ENCODE assay signal across 1 cellular context in the genomic region with DNA sequence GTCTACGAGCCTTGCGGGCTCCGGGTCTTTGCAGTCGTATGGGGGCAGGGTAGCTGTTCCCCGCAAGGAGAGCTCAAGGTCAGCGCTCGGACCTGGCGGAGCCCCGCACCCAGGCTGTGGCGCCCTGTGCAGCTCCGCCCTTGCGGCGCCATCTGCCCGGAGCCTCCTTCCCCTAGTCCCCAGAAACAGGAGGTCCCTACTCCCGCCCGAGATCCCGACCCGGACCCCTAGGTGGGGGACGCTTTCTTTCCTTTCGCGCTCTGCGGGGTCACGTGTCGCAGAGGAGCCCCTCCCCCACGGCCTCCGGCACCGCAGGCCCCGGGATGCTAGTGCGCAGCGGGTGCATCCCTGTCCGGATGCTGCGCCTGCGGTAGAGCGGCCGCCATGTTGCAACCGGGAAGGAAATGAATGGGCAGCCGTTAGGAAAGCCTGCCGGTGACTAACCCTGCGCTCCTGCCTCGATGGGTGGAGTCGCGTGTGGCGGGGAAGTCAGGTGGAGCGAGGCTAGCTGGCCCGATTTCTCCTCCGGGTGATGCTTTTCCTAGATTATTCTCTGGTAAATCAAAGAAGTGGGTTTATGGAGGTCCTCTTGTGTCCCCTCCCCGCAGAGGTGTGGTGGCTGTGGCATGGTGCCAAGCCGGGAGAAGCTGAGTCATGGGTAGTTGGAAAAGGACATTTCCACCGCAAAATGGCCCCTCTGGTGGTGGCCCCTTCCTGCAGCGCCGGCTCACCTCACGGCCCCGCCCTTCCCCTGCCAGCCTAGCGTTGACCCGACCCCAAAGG.
A peak's percentile ranks its signal among the peaks of the same experiment; 100 is the strongest.
TF ChIP-seq lines count a peak whose summit lies in the region.

No MANE protein-coding gene starts in this region.

TF ChIP-seq in HepG2, 621 proteins besides CTCF, POLR2A, EP300 and RAD21 (continued from another document and continues in another):
- TF ChIP-seq, protein P1, sequence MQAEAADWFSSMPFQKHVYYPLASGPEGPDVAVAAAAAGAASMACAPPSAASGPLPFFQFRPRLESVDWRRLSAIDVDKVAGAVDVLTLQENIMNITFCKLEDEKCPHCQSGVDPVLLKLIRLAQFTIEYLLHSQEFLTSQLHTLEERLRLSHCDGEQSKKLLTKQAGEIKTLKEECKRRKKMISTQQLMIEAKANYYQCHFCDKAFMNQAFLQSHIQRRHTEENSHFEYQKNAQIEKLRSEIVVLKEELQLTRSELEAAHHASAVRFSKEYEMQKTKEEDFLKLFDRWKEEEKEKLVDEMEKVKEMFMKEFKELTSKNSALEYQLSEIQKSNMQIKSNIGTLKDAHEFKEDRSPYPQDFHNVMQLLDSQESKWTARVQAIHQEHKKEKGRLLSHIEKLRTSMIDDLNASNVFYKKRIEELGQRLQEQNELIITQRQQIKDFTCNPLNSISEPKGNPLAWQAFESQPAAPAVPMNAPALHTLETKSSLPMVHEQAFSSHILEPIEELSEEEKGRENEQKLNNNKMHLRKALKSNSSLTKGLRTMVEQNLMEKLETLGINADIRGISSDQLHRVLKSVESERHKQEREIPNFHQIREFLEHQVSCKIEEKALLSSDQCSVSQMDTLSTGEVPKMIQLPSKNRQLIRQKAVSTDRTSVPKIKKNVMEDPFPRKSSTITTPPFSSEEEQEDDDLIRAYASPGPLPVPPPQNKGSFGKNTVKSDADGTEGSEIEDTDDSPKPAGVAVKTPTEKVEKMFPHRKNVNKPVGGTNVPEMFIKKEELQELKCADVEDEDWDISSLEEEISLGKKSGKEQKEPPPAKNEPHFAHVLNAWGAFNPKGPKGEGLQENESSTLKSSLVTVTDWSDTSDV (CRISPR knock-in tag; IDR thresholded peaks at IDR 0.05): no peak
- no peak for TF ChIP-seq ZNF329 (CRISPR knock-in tag; IDR thresholded peaks at IDR 0.05; ENCODE audit: low read depth)
- TF ChIP-seq FOXK2 (IDR thresholded peaks at IDR 0.05): no peak
- TF ChIP-seq HOXD1 (CRISPR knock-in tag; IDR thresholded peaks at IDR 0.05): 0 out of 2 replicates have a peak, but pooled peaks have one; percentile 36
- TF ChIP-seq ZNF510 (CRISPR knock-in tag; IDR thresholded peaks at IDR 0.05; ENCODE audit: low read depth): no peak
- TF ChIP-seq, protein P2, sequence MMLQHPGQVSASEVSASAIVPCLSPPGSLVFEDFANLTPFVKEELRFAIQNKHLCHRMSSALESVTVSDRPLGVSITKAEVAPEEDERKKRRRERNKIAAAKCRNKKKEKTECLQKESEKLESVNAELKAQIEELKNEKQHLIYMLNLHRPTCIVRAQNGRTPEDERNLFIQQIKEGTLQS (CRISPR knock-in tag; IDR thresholded peaks at IDR 0.05): no peak
- TF ChIP-seq ZNF441 (CRISPR knock-in tag; IDR thresholded peaks at IDR 0.05; ENCODE audit: borderline replicate concordance): peak; percentile 23; the same call in 1 of the 2 replicates
- TF ChIP-seq NFKB2 (CRISPR knock-in tag; IDR thresholded peaks at IDR 0.05; ENCODE audit: borderline replicate concordance): no peak; the same call in 1 of the 2 replicates
- no peak for TF ChIP-seq DNMT3B (CRISPR knock-in tag; conservative IDR thresholded peaks at IDR 0.05)
- no peak for TF ChIP-seq MTA1 (CRISPR knock-in tag; IDR thresholded peaks at IDR 0.05; ENCODE audit: borderline replicate concordance)
- no peak for TF ChIP-seq ZBTB42 (CRISPR knock-in tag; IDR thresholded peaks at IDR 0.05)
- TF ChIP-seq, protein P3, sequence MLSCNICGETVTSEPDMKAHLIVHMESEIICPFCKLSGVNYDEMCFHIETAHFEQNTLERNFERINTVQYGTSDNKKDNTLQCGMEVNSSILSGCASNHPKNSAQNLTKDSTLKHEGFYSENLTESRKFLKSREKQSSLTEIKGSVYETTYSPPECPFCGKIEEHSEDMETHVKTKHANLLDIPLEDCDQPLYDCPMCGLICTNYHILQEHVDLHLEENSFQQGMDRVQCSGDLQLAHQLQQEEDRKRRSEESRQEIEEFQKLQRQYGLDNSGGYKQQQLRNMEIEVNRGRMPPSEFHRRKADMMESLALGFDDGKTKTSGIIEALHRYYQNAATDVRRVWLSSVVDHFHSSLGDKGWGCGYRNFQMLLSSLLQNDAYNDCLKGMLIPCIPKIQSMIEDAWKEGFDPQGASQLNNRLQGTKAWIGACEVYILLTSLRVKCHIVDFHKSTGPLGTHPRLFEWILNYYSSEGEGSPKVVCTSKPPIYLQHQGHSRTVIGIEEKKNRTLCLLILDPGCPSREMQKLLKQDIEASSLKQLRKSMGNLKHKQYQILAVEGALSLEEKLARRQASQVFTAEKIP (CRISPR knock-in tag; IDR thresholded peaks at IDR 0.05; ENCODE audit: borderline replicate concordance): no peak
- TF ChIP-seq ARID2 (CRISPR knock-in tag; IDR thresholded peaks at IDR 0.05; ENCODE audit: borderline replicate concordance): no peak
- TF ChIP-seq ZNF282 (IDR thresholded peaks at IDR 0.05; ENCODE audit: partially characterized antibody): no peak
- TF ChIP-seq SETDB1 (CRISPR knock-in tag; IDR thresholded peaks at IDR 0.05; ENCODE audit: borderline replicate concordance): no peak
- no peak for TF ChIP-seq ZFP36 (IDR thresholded peaks at IDR 0.05; ENCODE audit: borderline replicate concordance, low read depth, low read length, partially characterized antibody)
- peak; percentile 80 for TF ChIP-seq HNRNPLL (IDR thresholded peaks at IDR 0.05; ENCODE audit: low read depth, low read length, poor library complexity, severe bottlenecking)
- no peak for TF ChIP-seq ZNF850 (CRISPR knock-in tag; conservative IDR thresholded peaks at IDR 0.05)
- no peak for TF ChIP-seq MTF1 (CRISPR knock-in tag; IDR thresholded peaks at IDR 0.05)
- TF ChIP-seq, protein P4, sequence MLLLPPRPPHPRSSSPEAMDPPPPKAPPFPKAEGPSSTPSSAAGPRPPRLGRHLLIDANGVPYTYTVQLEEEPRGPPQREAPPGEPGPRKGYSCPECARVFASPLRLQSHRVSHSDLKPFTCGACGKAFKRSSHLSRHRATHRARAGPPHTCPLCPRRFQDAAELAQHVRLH (CRISPR knock-in tag; IDR thresholded peaks at IDR 0.05; ENCODE audit: borderline replicate concordance, low read depth): no peak
- no peak for TF ChIP-seq NR3C1 (CRISPR knock-in tag; IDR thresholded peaks at IDR 0.05)
- TF ChIP-seq FOSL1 (CRISPR knock-in tag; IDR thresholded peaks at IDR 0.05; ENCODE audit: borderline replicate concordance): no peak
- TF ChIP-seq, protein P5, sequence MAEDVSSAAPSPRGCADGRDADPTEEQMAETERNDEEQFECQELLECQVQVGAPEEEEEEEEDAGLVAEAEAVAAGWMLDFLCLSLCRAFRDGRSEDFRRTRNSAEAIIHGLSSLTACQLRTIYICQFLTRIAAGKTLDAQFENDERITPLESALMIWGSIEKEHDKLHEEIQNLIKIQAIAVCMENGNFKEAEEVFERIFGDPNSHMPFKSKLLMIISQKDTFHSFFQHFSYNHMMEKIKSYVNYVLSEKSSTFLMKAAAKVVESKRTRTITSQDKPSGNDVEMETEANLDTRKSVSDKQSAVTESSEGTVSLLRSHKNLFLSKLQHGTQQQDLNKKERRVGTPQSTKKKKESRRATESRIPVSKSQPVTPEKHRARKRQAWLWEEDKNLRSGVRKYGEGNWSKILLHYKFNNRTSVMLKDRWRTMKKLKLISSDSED (CRISPR knock-in tag; IDR thresholded peaks at IDR 0.05): no peak
- TF ChIP-seq ZNF468 (CRISPR knock-in tag; IDR thresholded peaks at IDR 0.05): peak; percentile 84; the same call in 1 of the 2 replicates
- no peak for TF ChIP-seq ZNF460 (CRISPR knock-in tag; IDR thresholded peaks at IDR 0.05; ENCODE audit: borderline replicate concordance)
- TF ChIP-seq PHB2 (IDR thresholded peaks at IDR 0.05; ENCODE audit: partially characterized antibody): no peak
- TF ChIP-seq ZNF746 (CRISPR knock-in tag; IDR thresholded peaks at IDR 0.05): no peak
- no peak for TF ChIP-seq CEBPG (CRISPR knock-in tag; IDR thresholded peaks at IDR 0.05)
- TF ChIP-seq, protein P6, sequence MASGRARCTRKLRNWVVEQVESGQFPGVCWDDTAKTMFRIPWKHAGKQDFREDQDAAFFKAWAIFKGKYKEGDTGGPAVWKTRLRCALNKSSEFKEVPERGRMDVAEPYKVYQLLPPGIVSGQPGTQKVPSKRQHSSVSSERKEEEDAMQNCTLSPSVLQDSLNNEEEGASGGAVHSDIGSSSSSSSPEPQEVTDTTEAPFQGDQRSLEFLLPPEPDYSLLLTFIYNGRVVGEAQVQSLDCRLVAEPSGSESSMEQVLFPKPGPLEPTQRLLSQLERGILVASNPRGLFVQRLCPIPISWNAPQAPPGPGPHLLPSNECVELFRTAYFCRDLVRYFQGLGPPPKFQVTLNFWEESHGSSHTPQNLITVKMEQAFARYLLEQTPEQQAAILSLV (CRISPR knock-in tag; IDR thresholded peaks at IDR 0.05; ENCODE audit: borderline replicate concordance): no peak
- TF ChIP-seq ISX (CRISPR knock-in tag; conservative IDR thresholded peaks at IDR 0.05): no peak
- no peak for TF ChIP-seq RXRB (CRISPR knock-in tag; IDR thresholded peaks at IDR 0.05; ENCODE audit: borderline replicate concordance)
- no peak for TF ChIP-seq ZFYVE20 (CRISPR knock-in tag; IDR thresholded peaks at IDR 0.05; ENCODE audit: borderline replicate concordance, low read depth)
- TF ChIP-seq SCMH1 (CRISPR knock-in tag; IDR thresholded peaks at IDR 0.05; ENCODE audit: borderline replicate concordance): no peak
- TF ChIP-seq, protein P7, sequence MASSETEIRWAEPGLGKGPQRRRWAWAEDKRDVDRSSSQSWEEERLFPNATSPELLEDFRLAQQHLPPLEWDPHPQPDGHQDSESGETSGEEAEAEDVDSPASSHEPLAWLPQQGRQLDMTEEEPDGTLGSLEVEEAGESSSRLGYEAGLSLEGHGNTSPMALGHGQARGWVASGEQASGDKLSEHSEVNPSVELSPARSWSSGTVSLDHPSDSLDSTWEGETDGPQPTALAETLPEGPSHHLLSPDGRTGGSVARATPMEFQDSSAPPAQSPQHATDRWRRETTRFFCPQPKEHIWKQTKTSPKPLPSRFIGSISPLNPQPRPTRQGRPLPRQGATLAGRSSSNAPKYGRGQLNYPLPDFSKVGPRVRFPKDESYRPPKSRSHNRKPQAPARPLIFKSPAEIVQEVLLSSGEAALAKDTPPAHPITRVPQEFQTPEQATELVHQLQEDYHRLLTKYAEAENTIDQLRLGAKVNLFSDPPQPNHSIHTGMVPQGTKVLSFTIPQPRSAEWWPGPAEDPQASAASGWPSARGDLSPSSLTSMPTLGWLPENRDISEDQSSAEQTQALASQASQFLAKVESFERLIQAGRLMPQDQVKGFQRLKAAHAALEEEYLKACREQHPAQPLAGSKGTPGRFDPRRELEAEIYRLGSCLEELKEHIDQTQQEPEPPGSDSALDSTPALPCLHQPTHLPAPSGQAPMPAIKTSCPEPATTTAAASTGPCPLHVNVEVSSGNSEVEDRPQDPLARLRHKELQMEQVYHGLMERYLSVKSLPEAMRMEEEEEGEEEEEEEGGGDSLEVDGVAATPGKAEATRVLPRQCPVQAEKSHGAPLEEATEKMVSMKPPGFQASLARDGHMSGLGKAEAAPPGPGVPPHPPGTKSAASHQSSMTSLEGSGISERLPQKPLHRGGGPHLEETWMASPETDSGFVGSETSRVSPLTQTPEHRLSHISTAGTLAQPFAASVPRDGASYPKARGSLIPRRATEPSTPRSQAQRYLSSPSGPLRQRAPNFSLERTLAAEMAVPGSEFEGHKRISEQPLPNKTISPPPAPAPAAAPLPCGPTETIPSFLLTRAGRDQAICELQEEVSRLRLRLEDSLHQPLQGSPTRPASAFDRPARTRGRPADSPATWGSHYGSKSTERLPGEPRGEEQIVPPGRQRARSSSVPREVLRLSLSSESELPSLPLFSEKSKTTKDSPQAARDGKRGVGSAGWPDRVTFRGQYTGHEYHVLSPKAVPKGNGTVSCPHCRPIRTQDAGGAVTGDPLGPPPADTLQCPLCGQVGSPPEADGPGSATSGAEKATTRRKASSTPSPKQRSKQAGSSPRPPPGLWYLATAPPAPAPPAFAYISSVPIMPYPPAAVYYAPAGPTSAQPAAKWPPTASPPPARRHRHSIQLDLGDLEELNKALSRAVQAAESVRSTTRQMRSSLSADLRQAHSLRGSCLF (CRISPR knock-in tag; IDR thresholded peaks at IDR 0.05; ENCODE audit: borderline replicate concordance): no peak
- TF ChIP-seq, protein P8, sequence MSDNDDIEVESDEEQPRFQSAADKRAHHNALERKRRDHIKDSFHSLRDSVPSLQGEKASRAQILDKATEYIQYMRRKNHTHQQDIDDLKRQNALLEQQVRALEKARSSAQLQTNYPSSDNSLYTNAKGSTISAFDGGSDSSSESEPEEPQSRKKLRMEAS (IDR thresholded peaks at IDR 0.05): no peak
- TF ChIP-seq, protein P9, sequence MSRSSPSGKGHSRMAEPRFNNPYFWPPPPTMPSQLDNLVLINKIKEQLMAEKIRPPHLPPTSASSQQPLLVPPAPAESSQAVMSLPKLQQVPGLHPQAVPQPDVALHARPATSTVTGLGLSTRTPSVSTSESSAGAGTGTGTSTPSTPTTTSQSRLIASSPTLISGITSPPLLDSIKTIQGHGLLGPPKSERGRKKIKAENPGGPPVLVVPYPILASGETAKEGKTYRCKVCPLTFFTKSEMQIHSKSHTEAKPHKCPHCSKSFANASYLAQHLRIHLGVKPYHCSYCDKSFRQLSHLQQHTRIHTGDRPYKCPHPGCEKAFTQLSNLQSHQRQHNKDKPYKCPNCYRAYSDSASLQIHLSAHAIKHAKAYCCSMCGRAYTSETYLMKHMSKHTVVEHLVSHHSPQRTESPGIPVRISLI (CRISPR knock-in tag; IDR thresholded peaks at IDR 0.05; ENCODE audit: borderline replicate concordance): no peak
- TF ChIP-seq SMC3 (IDR thresholded peaks at IDR 0.05; ENCODE audit: low read length): no peak
- no peak for TF ChIP-seq SP140L (CRISPR knock-in tag; IDR thresholded peaks at IDR 0.05; ENCODE audit: borderline replicate concordance)
- no peak for TF ChIP-seq ZNF672 (CRISPR knock-in tag; IDR thresholded peaks at IDR 0.05)
- TF ChIP-seq NFIB (CRISPR knock-in tag; IDR thresholded peaks at IDR 0.05; ENCODE audit: borderline replicate concordance): no peak
- TF ChIP-seq ZNF24 (IDR thresholded peaks at IDR 0.05): no peak
- no peak for TF ChIP-seq ZNF331 (CRISPR knock-in tag; IDR thresholded peaks at IDR 0.05)
- no peak; the same call in 1 of the 2 replicates for TF ChIP-seq ZNF224 (CRISPR knock-in tag; IDR thresholded peaks at IDR 0.05)
- TF ChIP-seq ZNF678 (CRISPR knock-in tag; IDR thresholded peaks at IDR 0.05): no peak
- TF ChIP-seq, protein P10, sequence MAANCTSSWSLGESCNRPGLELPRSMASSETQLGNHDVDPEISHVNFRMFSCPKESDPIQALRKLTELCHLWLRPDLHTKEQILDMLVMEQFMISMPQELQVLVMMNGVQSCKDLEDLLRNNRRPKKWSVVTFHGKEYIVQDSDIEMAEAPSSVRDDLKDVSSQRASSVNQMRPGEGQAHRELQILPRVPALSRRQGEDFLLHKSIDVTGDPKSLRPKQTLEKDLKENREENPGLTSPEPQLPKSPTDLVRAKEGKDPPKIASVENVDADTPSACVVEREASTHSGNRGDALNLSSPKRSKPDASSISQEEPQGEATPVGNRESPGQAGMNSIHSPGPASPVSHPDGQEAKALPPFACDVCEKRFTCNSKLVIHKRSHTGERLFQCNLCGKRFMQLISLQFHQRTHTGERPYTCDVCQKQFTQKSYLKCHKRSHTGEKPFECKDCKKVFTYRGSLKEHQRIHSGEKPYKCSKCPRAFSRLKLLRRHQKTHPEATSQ (CRISPR knock-in tag; IDR thresholded peaks at IDR 0.05; ENCODE audit: borderline replicate concordance): no peak
- no peak for TF ChIP-seq ZNF205 (CRISPR knock-in tag; IDR thresholded peaks at IDR 0.05)
- TF ChIP-seq ZNF256 (CRISPR knock-in tag; conservative IDR thresholded peaks at IDR 0.05): no peak
- TF ChIP-seq SNAPC2 (CRISPR knock-in tag; IDR thresholded peaks at IDR 0.05): no peak
- TF ChIP-seq, protein P11, sequence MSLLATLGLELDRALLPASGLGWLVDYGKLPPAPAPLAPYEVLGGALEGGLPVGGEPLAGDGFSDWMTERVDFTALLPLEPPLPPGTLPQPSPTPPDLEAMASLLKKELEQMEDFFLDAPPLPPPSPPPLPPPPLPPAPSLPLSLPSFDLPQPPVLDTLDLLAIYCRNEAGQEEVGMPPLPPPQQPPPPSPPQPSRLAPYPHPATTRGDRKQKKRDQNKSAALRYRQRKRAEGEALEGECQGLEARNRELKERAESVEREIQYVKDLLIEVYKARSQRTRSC (CRISPR knock-in tag; IDR thresholded peaks at IDR 0.05; ENCODE audit: low read depth): no peak
- TF ChIP-seq ZNF570 (CRISPR knock-in tag; IDR thresholded peaks at IDR 0.05; ENCODE audit: borderline replicate concordance): no peak
